In the genomic region with DNA sequence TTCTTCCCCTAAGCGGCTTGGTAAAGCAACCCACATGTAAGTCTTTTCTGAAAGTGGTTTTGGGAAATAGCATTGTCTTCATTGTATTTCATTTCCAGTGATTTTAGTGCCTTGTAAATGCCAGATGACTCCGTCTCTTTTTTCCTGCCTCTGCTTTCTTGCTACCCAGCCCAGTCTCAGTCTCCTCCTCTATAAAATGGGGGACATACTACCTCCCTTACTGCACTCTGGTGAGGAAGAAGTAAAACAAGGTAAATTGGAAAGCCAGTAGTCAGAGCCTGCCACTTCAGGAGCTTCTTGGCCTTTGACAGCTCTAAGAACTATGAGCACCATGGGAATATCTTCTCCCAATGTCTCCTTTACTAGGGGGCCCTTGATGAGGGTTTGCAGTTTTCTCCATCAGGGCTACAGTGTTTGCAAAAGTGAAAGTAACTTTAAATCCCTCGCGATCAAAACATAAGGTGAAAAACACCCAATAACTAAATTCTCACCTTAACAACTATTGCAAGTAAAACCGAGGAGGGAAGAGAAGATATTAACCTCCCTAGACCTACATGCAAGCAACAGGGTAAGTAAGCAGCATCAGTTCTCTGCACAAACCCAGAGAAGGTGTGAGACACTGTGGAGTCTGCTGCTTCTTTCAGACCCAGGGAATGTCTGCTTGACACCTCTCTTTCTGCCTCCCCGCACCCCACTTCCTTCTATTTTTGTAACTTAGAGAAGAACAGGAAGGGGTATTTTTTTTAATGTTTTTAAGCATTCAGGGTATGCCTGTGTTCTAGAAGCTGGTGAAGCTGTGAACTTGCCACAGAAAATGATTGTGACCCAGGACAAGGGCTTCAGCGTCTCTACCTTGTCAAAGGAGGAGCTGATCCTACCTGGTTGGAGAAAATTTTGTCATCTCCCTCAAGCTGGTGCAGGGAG, we compare ENCODE assay signal across 10 cellular contexts.
A peak's percentile ranks its signal among the peaks of the same experiment; 100 is the strongest.
DNase-seq lines count a peak whose midpoint lies in the region; ATAC-seq, FAIRE-seq and TF ChIP-seq lines count a peak whose summit lies in the region.
"Had no signal": no experiment of that assay in that cellular context is flagged by ENCODE, and none has a peak within 500 bp of the region (broad histone marks: within the 10 kb centered on the region; RNA-seq: fewer than 3 reads in every experiment).

No MANE protein-coding gene starts in this region.

- intact Hi-C loops in mucosa of descending colon (cut with DNase I, micrococcal nuclease): no loop called here

- no peak for TF ChIP-seq CTCF in mucosa of descending colon (IDR thresholded peaks at IDR 0.05)

- no peak overlapping the region for H3K4me3 ChIP-seq in mucosa of descending colon

- peak; percentile 66 for FAIRE-seq in GM18507 (lab: Jason Lieb, UNC)
- FAIRE-seq: GM12891 had no signal

- ATAC-seq in HG03159 (IDR thresholded peaks at IDR 0.05; ENCODE audit: unreplicated experiment) (peak; percentile 44), mucosa of descending colon (peak; percentile 64), HG02642 (IDR thresholded peaks at IDR 0.05; ENCODE audit: poor library complexity, unreplicated experiment) (no peak), GM18873 (IDR thresholded peaks at IDR 0.05; ENCODE audit: low FRiP score, unreplicated experiment) (no peak), GM19452 (IDR thresholded peaks at IDR 0.05; ENCODE audit: unreplicated experiment) (no peak)

- DNase-seq in GM18507 (ENCODE audit: extremely low spot score, insufficient read length, low read depth) (no peak), mucosa of descending colon (peak in 1 of 3 donors; percentile 38), DMS79 treated with DMSO at 0.1 percent for 48 hours (lab: John Stamatoyannopoulos, UW) (no peak)
- DNase-seq in activated CD4-positive, alpha-beta T cell treated with anti-CD3 and anti-CD28 coated beads, Interleukin-2, amount 50 U/mL, for 1 hour: peak; percentile 22
- DNase-seq: kidney glomerular epithelial cell had no signal

- no peaks in the 10 kb centered on the region for H3K9me3 ChIP-seq in mucosa of descending colon

- H3K36me3 ChIP-seq in mucosa of descending colon (ENCODE audit: low read depth): no peaks in the 10 kb centered on the region

- no peaks in the 10 kb centered on the region for H3K4me1 ChIP-seq in mucosa of descending colon (ENCODE audit: low read depth)

Comparison
In these comparisons a context has a peak if more than half of its experiments do, and no peak if none do; other contexts are left out.
1. ATAC-seq: peak in HG03159 (single experiment) and mucosa of descending colon (single experiment); none in HG02642 (single experiment), GM18873 (single experiment) and GM19452 (single experiment).